Comparison of ENCODE assay signal across 9 cellular contexts in genomic region chr19:33303791-33304759, GRCh38. TPM values are rescaled to one million over a fixed set of nuclear protein-coding genes. Genes with fewer than 3 reads are reported as not detected.
DNase-seq lines count a peak whose midpoint lies in the region; ATAC-seq, FAIRE-seq and TF ChIP-seq lines count a peak whose summit lies in the region.
"Had no signal": no experiment of that assay in that cellular context is flagged by ENCODE, and none has a peak within 500 bp of the region (broad histone marks: within the 10 kb centered on the region; RNA-seq: fewer than 3 reads in every experiment).

No MANE protein-coding gene starts in this region.

- peaks cover 21% of the 10 kb centered on the region for H3K27me3 ChIP-seq in effector memory CD4-positive, alpha-beta T cell (replicated peaks; ENCODE audit: control insufficient read depth, insufficient read depth, low read length, poor library complexity, severe bottlenecking)
- peaks cover 9% of the 10 kb centered on the region for H3K27me3 ChIP-seq in transverse colon

- peaks cover 14% of the 10 kb centered on the region for H3K4me1 ChIP-seq in effector memory CD4-positive, alpha-beta T cell (ENCODE audit: control insufficient read depth, insufficient read depth, low read length, poor library complexity, severe bottlenecking)
- H3K4me1 ChIP-seq in mesodermal cell (ENCODE audit: control insufficient read depth, insufficient read depth, low read length, poor library complexity, severe bottlenecking) (no peaks in the 10 kb centered on the region), transverse colon (peaks cover 7 to 63% (median 26%) of the 10 kb centered on the region in 4 donors)

- no peak overlapping the region for H3K27ac ChIP-seq in effector memory CD4-positive, alpha-beta T cell (ENCODE audit: insufficient read depth, low read length, poor library complexity, severe bottlenecking)
- H3K27ac ChIP-seq in mesodermal cell (ENCODE audit: low read depth, low read length, severe bottlenecking) (no peak overlapping the region), transverse colon (peak overlapping the region; percentile 90 to 94 (median 92))

- FAIRE-seq in GM12892 (lab: Jason Lieb, UNC): no peak
- FAIRE-seq: A204.1 had no signal

- no peak for TF ChIP-seq EP300 in transverse colon (IDR thresholded peaks at IDR 0.05; ENCODE audit: low read depth)

- no peak for ATAC-seq in HG03039 (IDR thresholded peaks at IDR 0.05; ENCODE audit: unreplicated experiment)

- WGBS in mesodermal cell (ENCODE audit: insufficient coverage in 2 of 2), 2 experiments: 73 to 76% methylated on average over 39 to 42 of the region's 47 CpGs
- WGBS in transverse colon (ENCODE audit: low coverage in 1 of 2), 2 donors: 14 to 26% methylated on average over 11 to 47 of the region's 47 CpGs

- no peaks in the 10 kb centered on the region for H3K9me3 ChIP-seq in effector memory CD4-positive, alpha-beta T cell (ENCODE audit: control insufficient read depth, low read length)
- H3K9me3 ChIP-seq in mesodermal cell (ENCODE audit: control insufficient read depth, low read length) (no peaks in the 10 kb centered on the region), transverse colon (no peaks in the 10 kb centered on the region)

- peak; percentile 21 to 27 for DNase-seq in NOMO-1 (lab: John Stamatoyannopoulos, UW; ENCODE audit: unreplicated experiment in 2 of 2)
- DNase-seq in NOMO-1 treated with dmso at 0.1 percent for 144 hours (lab: John Stamatoyannopoulos, UW; ENCODE audit: unreplicated experiment): no peak
- no peak for DNase-seq in effector memory CD4-positive, alpha-beta T cell
- DNase-seq in transverse colon: peak; percentile 31
- no peak for DNase-seq in GM12892 (ENCODE audit: insufficient read length)
- DNase-seq in NCI-H146 (lab: John Stamatoyannopoulos, UW): no peak

- TF ChIP-seq CTCF in transverse colon (IDR thresholded peaks at IDR 0.05): no peak

- peak overlapping the region; percentile 68 for H3K4me3 ChIP-seq in effector memory CD4-positive, alpha-beta T cell (ENCODE audit: insufficient read depth, low read depth, low read length, poor library complexity, severe bottlenecking)
- H3K4me3 ChIP-seq in mesodermal cell (ENCODE audit: extremely low read depth, insufficient read depth, low read length, poor library complexity, severe bottlenecking) (peak overlapping the region; percentile 65), transverse colon (peak overlapping the region; percentile 55 to 78 (median 73))

- intact Hi-C loops in transverse colon (cut with DNase I; ENCODE audit: low total_unique reads): loop anchor here (2.0 to 10.0 kb wide), 2 partner anchors 69 kb away; partner anchors contain the start of gene CEBPG

- no peaks in the 10 kb centered on the region for H3K36me3 ChIP-seq in effector memory CD4-positive, alpha-beta T cell (ENCODE audit: control insufficient read depth, insufficient read depth, low read length)
- no peaks in the 10 kb centered on the region for H3K36me3 ChIP-seq in mesodermal cell (ENCODE audit: control insufficient read depth, insufficient read depth, low read length)
- no peaks in the 10 kb centered on the region for H3K36me3 ChIP-seq in transverse colon

- TF ChIP-seq POLR2A in transverse colon (IDR thresholded peaks at IDR 0.05) (no peak), GM12892 (IDR thresholded peaks at IDR 0.05; ENCODE audit: low read depth, low read length) (no peak)

- in situ Hi-C loops in transverse colon (cut with MboI; ENCODE audit: low pct_ligation_motif_present in 1 of 4, low pct_unique_long_range_greater_than_20kb in 1 of 4, low sequenced_read_pairs in 3 of 4): no loop called here

RNA-seq across cellular contexts. Expression of gene CEBPA, which starts 1.7 kb away (rescaled TPM):
- 0.29 TPM for polyA plus RNA-seq in mesodermal cell (2013, experiment 1 of 2)
- polyA plus RNA-seq in mesodermal cell (2013, experiment 2 of 2): 0.25 TPM
- total RNA-seq in transverse colon: 10 to 100 TPM; 69.4 to 84.2 (median 77.3) TPM
- polyA plus RNA-seq in GM12892 (2012; ENCODE audit: missing spikeins): not detected

Comparison
In these comparisons a context has a peak if more than half of its experiments do, and no peak if none do; other contexts are left out.
1. DNase-seq: peak in NOMO-1 (2 of 2) and transverse colon (single experiment); none in NOMO-1 treated with dmso at 0.1 percent for 144 hours (single experiment), effector memory CD4-positive, alpha-beta T cell (0 of 3), GM12892 (single experiment) and NCI-H146 (single experiment).
2. H3K27ac ChIP-seq: peak in transverse colon (4 of 4); none in effector memory CD4-positive, alpha-beta T cell (single experiment) and mesodermal cell (single experiment).
3. Peak in every context shown above with its lines, with median percentiles within 50 percentile points of each other: H3K4me3 ChIP-seq.